ENCODE assay signal across 34 cellular contexts in genomic region chr1:115306146-115306545, GRCh38. TPM values are rescaled to one million over a fixed set of nuclear protein-coding genes. Genes with fewer than 3 reads are reported as not detected.
A peak's percentile ranks its signal among the peaks of the same experiment; 100 is the strongest.
DNase-seq lines count a peak whose midpoint lies in the region; ATAC-seq lines count a peak whose summit lies in the region.
"Had no signal": no experiment of that assay in that cellular context is flagged by ENCODE, and none has a peak within 500 bp of the region (broad histone marks: within the 10 kb centered on the region; RNA-seq: fewer than 3 reads in every experiment).

No MANE protein-coding gene starts in this region.

- H3K27ac Mint-ChIP-seq in activated CD8-positive, alpha-beta memory T cell treated with anti-CD3 and anti-CD28 coated beads, Interleukin-2, amount 10 ng/mL, durations not matched to agents 7 days and 5 days = no peak overlapping the region
- H3K27ac Mint-ChIP-seq: activated B cell treated with CpG ODN at 0.5 μM for 24 hours; activated CD4-positive, alpha-beta T cell treated with anti-CD3 and anti-CD28 coated beads, Interleukin-2, amount 10 ng/mL, durations not matched to agents 7 days and 5 days; activated naive CD8-positive, alpha-beta T cell treated with anti-CD3 and anti-CD28 coated beads for 36 hours; CD8-positive, alpha-beta T cell; memory B cell; nephron; stimulated activated memory B cell treated with anti-CD40 and anti-IgM and Interleukin-4, amounts not matched to agents 10 μg/mL and 1 μg/mL and 100 μg/mL, for 72 hours had no signal

- DNase-seq in DMS53 (lab: John Stamatoyannopoulos, UW) = peak; percentile 59
- DNase-seq in NCI-H1105 (lab: John Stamatoyannopoulos, UW) = peak; percentile 7
- peak; percentile 46 for DNase-seq in NCI-H345 (lab: John Stamatoyannopoulos, UW)
- peak; percentile 72 for DNase-seq in fibroblast of gingiva (ENCODE audit: low read depth)
- DNase-seq in NCI-H2171 treated with DMSO at 0.1 percent for 48 hours (lab: John Stamatoyannopoulos, UW) = no peak
- DNase-seq in amygdala (lab: John Stamatoyannopoulos, UW) = no peak
- no peak for DNase-seq in activated CD8-positive, alpha-beta memory T cell treated with anti-CD3 and anti-CD28 coated beads, Interleukin-2, amount 10 ng/mL, durations not matched to agents 7 days and 5 days
- DNase-seq: ACHN; activated B cell treated with CpG ODN at 0.5 μM for 24 hours; activated CD4-positive, alpha-beta T cell treated with anti-CD3 and anti-CD28 coated beads, Interleukin-2, amount 10 ng/mL, durations not matched to agents 7 days and 5 days; activated effector memory CD4-positive, alpha-beta T cell treated with Interleukin-2 at 50 U/mL for 16 hours; activated naive CD8-positive, alpha-beta T cell treated with anti-CD3 and anti-CD28 coated beads for 36 hours; activated T-cell treated with anti-CD3 and anti-CD28 coated beads, Interleukin-2, amount 50 U/mL, for 1 hour; BE2C; CD8-positive, alpha-beta T cell; central memory CD4-positive, alpha-beta T cell; cortex of kidney; effector memory CD4-positive, alpha-beta T cell; glutamatergic neuron; HCEC 1CT; NCI-H2081 treated with DMSO at 0.1 percent for 48 hours; NCI-H82; SK-N-SH; trophoblast cell had no signal

- H3K4me1 Mint-ChIP-seq in activated CD8-positive, alpha-beta memory T cell treated with anti-CD3 and anti-CD28 coated beads, Interleukin-2, amount 10 ng/mL, durations not matched to agents 7 days and 5 days = no peaks in the 10 kb centered on the region
- H3K4me1 Mint-ChIP-seq: activated CD4-positive, alpha-beta T cell treated with anti-CD3 and anti-CD28 coated beads, Interleukin-2, amount 10 ng/mL, durations not matched to agents 7 days and 5 days; activated naive CD8-positive, alpha-beta T cell treated with anti-CD3 and anti-CD28 coated beads for 36 hours; memory B cell; stimulated activated memory B cell treated with anti-CD40 and anti-IgM and Interleukin-4, amounts not matched to agents 10 μg/mL and 1 μg/mL and 100 μg/mL, for 72 hours had no signal

- no peaks in the 10 kb centered on the region for H3K36me3 Mint-ChIP-seq in activated CD8-positive, alpha-beta memory T cell treated with anti-CD3 and anti-CD28 coated beads, Interleukin-2, amount 10 ng/mL, durations not matched to agents 7 days and 5 days
- H3K36me3 Mint-ChIP-seq: activated naive CD8-positive, alpha-beta T cell treated with anti-CD3 and anti-CD28 coated beads for 36 hours; CD8-positive, alpha-beta T cell; stimulated activated memory B cell treated with anti-CD40 and anti-IgM and Interleukin-4, amounts not matched to agents 10 μg/mL and 1 μg/mL and 100 μg/mL, for 72 hours had no signal

- no peak overlapping the region for H3K4me3 Mint-ChIP-seq in activated CD8-positive, alpha-beta memory T cell treated with anti-CD3 and anti-CD28 coated beads, Interleukin-2, amount 10 ng/mL, durations not matched to agents 7 days and 5 days
- H3K4me3 Mint-ChIP-seq: activated B cell treated with CpG ODN at 0.5 μM for 24 hours; activated CD4-positive, alpha-beta T cell treated with anti-CD3 and anti-CD28 coated beads, Interleukin-2, amount 10 ng/mL, durations not matched to agents 7 days and 5 days; activated naive CD8-positive, alpha-beta T cell treated with anti-CD3 and anti-CD28 coated beads for 36 hours; CD8-positive, alpha-beta T cell; memory B cell; nephron; stimulated activated memory B cell treated with anti-CD40 and anti-IgM and Interleukin-4, amounts not matched to agents 10 μg/mL and 1 μg/mL and 100 μg/mL, for 72 hours had no signal

- no peaks in the 10 kb centered on the region for H3K9me3 Mint-ChIP-seq in activated CD8-positive, alpha-beta memory T cell treated with anti-CD3 and anti-CD28 coated beads, Interleukin-2, amount 10 ng/mL, durations not matched to agents 7 days and 5 days (ENCODE audit: low read depth)
- H3K9me3 Mint-ChIP-seq: activated B cell treated with CpG ODN at 0.5 μM for 24 hours; activated CD4-positive, alpha-beta T cell treated with anti-CD3 and anti-CD28 coated beads, Interleukin-2, amount 10 ng/mL, durations not matched to agents 7 days and 5 days; activated naive CD8-positive, alpha-beta T cell treated with anti-CD3 and anti-CD28 coated beads for 36 hours; CD8-positive, alpha-beta T cell; nephron had no signal

- CTCF ChIA-PET in activated CD8-positive, alpha-beta memory T cell treated with anti-CD3 and anti-CD28 coated beads, Interleukin-2, amount 10 ng/mL, durations not matched to agents 7 days and 5 days (lab: Charles Lee) = no interaction called here

- H3K27me3 Mint-ChIP-seq in activated CD8-positive, alpha-beta memory T cell treated with anti-CD3 and anti-CD28 coated beads, Interleukin-2, amount 10 ng/mL, durations not matched to agents 7 days and 5 days = peaks cover 7% of the 10 kb centered on the region
- H3K27me3 Mint-ChIP-seq: stimulated activated memory B cell treated with anti-CD40 and anti-IgM and Interleukin-4, amounts not matched to agents 10 μg/mL and 1 μg/mL and 100 μg/mL, for 72 hours had no signal

- no peak for ATAC-seq in HG03196 (IDR thresholded peaks at IDR 0.05; ENCODE audit: unreplicated experiment)
- ATAC-seq in activated CD8-positive, alpha-beta memory T cell treated with anti-CD3 and anti-CD28 coated beads, Interleukin-2, amount 10 ng/mL, durations not matched to agents 7 days and 5 days = no peak
- ATAC-seq: CD8-positive, alpha-beta T cell; left lobe of liver; stimulated activated memory B cell treated with anti-CD40 and anti-IgM and Interleukin-4, amounts not matched to agents 10 μg/mL and 1 μg/mL and 100 μg/mL, for 72 hours had no signal

RNA-seq across cellular contexts. Expression of gene NGF, which starts 31.9 kb away (rescaled TPM):
- total RNA-seq in activated CD8-positive, alpha-beta memory T cell treated with anti-CD3 and anti-CD28 coated beads, Interleukin-2, amount 10 ng/mL, durations not matched to agents 7 days and 5 days = not detected
- total RNA-seq: activated B cell treated with CpG ODN at 0.5 μM for 24 hours; activated CD4-positive, alpha-beta T cell treated with anti-CD3 and anti-CD28 coated beads, Interleukin-2, amount 10 ng/mL, durations not matched to agents 7 days and 5 days; activated CD8-positive, alpha-beta memory T cell treated with anti-CD3 and anti-CD28 coated beads for 36 hours; activated naive CD8-positive, alpha-beta T cell treated with anti-CD3 and anti-CD28 coated beads for 36 hours; CD8-positive, alpha-beta T cell; G401; LHCN-M2; OCI-LY7; T-helper 1 cell treated with Interleukin-12 subunit alpha and Interleukin-12 subunit beta and Interleukin-4 antibody, amounts not matched to agents 30 ng/mL and 1 ng/mL, for 36 hours had no signal

Comparison
In these comparisons a context has a peak if more than half of its experiments do, and no peak if none do; other contexts are left out.
1. DNase-seq: peak in DMS53 (single experiment), NCI-H1105 (single experiment), NCI-H345 (single experiment) and fibroblast of gingiva (single experiment); none in NCI-H2171 treated with DMSO at 0.1 percent for 48 hours (single experiment), amygdala (0 of 56) and activated CD8-positive, alpha-beta memory T cell treated with anti-CD3 and anti-CD28 coated beads, Interleukin-2, amount 10 ng/mL, durations not matched to agents 7 days and 5 days (single experiment).